8 cellular contexts compared by ENCODE assay signal in genomic region chr4:138522366-138522765, GRCh38.
A peak's percentile ranks its signal among the peaks of the same experiment; 100 is the strongest.
DNase-seq lines count a peak whose midpoint lies in the region; ATAC-seq and TF ChIP-seq lines count a peak whose summit lies in the region.

No MANE protein-coding gene starts in this region.

- no peaks in the 10 kb centered on the region for H3K36me3 ChIP-seq in testis (ENCODE audit: low read depth, missing control alignments)

- TF ChIP-seq CTCF in 22Rv1 (IDR thresholded peaks at IDR 0.05) (peak; percentile 68), cardiac fibroblast (IDR thresholded peaks at IDR 0.05; ENCODE audit: low read depth, low read length) (peak; percentile 58), testis (IDR thresholded peaks at IDR 0.05) (peak in 2 of 3 experiments; percentile 8 to 19)

- peak; percentile 9 for DNase-seq in HT-29 (ENCODE audit: low spot score)
- peak; percentile 32 to 61 for DNase-seq in cardiac fibroblast (ENCODE audit: low read depth in 2 of 2)
- no peak for DNase-seq in testis
- DNase-seq in sciatic nerve (ENCODE audit: low spot score), result no peak
- no peak for DNase-seq in NCI-H1105 treated with DMSO at 0.1 percent for 48 hours (lab: John Stamatoyannopoulos, UW)

- intact Hi-C loops in testis (cut with DNase I; ENCODE audit: low total_unique reads), result no loop called here
- intact Hi-C loops in sciatic nerve (cut with DNase I), result no loop called here

- H3K27ac ChIP-seq in 22Rv1 (no peak overlapping the region), testis (no peak overlapping the region)

- H3K4me3 ChIP-seq in cardiac fibroblast (replicated peaks in 1 of 2; ENCODE audit: low read depth in 2 of 2, low read length in 2 of 2) (no peak overlapping the region), testis (no peak overlapping the region)

- ATAC-seq in GM18511 (IDR thresholded peaks at IDR 0.05; ENCODE audit: unreplicated experiment) (peak; percentile 85), sciatic nerve (no peak), GM19397 (IDR thresholded peaks at IDR 0.05; ENCODE audit: unreplicated experiment) (no peak)

- no peaks in the 10 kb centered on the region for H3K27me3 ChIP-seq in testis

- WGBS in testis, 2 donors, result 88 to 89% methylated on average over 1 of the region's 1 CpG

- no peaks in the 10 kb centered on the region for H3K4me1 ChIP-seq in testis

- no peaks in the 10 kb centered on the region for H3K9me3 ChIP-seq in testis

- no peak for TF ChIP-seq POLR2A in testis (IDR thresholded peaks at IDR 0.05)

Comparison
In these comparisons a context has a peak if more than half of its experiments do, and no peak if none do; other contexts are left out.
1. CTCF ChIP-seq: peak in every context shown above with its lines; median percentile 68 in 22Rv1; 58 in cardiac fibroblast; 14 in testis.
2. DNase-seq: peak in HT-29 (single experiment) and cardiac fibroblast (2 of 2); none in testis (single experiment), sciatic nerve (single experiment) and NCI-H1105 treated with DMSO at 0.1 percent for 48 hours (single experiment).